In genomic region chr1:147077081-147077480, GRCh38 we compare ENCODE assay signal across 32 cellular contexts.
"Had no signal": no experiment of that assay in that cellular context is flagged by ENCODE, and none has a peak within 500 bp of the region (broad histone marks: within the 10 kb centered on the region; RNA-seq: fewer than 3 reads in every experiment).

No MANE protein-coding gene starts in this region.

- H3K4me3 Mint-ChIP-seq: activated CD8-positive, alpha-beta T cell treated with anti-CD3 and anti-CD28 coated beads for 36 hours; activated naive CD8-positive, alpha-beta T cell; activated T-cell treated with anti-CD3 and anti-CD28 coated beads, Interleukin-2, amount 50 U/mL, for 4 hours; central memory CD8-positive, alpha-beta T cell; dendritic cell treated with granulocyte-macrophage colony-stimulating factor and Interleukin-4, amounts not matched to agents 40 ng/mL and 50 ng/mL, for 4 days; endodermal cell; T-helper 17 cell; T-helper 2 cell treated with Interferon-gamma antibody and Interleukin-4, amounts not matched to agents 5 μg/mL and 100 μg/mL, for 36 hours had no signal

- H3K36me3 ChIP-seq: brain microvascular endothelial cell, WERI-Rb-1 had no signal

- FAIRE-seq: astrocyte, frontal cortex had no signal

- H3K4me3 ChIP-seq: coronary artery, dorsolateral prefrontal cortex had no signal

- DNase-seq: activated B cell treated with CpG ODN at 0.5 μM for 24 hours; activated CD4-positive, alpha-beta T cell treated with anti-CD3 and anti-CD28 coated beads for 48 hours; activated CD4-positive, alpha-beta T cell treated with anti-CD3 and anti-CD28 coated beads, Interleukin-2, amount 50 U/mL, for 1 hour; activated CD4-positive, alpha-beta T cell treated with anti-CD3 and anti-CD28 coated beads, Interleukin-2, amount 50 U/mL, for 48 hours; activated CD8-positive, alpha-beta memory T cell treated with anti-CD3 and anti-CD28 coated beads for 24 hours; activated CD8-positive, alpha-beta T cell treated with anti-CD3 and anti-CD28 coated beads for 36 hours; activated effector memory CD4-positive, alpha-beta T cell treated with Interleukin-2 at 50 U/mL for 16 hours; activated gamma-delta T cell treated with Interleukin-2 at 50 U/mL for 16 hours; activated naive CD4-positive, alpha-beta T cell treated with anti-CD3 and anti-CD28 coated beads, Interleukin-2, amount 50 U/mL, for 16 hours; activated naive CD4-positive, alpha-beta T cell treated with Interleukin-2 at 50 U/mL for 16 hours; activated T-cell treated with anti-CD3 and anti-CD28 coated beads, Interleukin-2, amount 50 U/mL, for 4 hours; amniotic stem cell; anterior cingulate cortex; brain microvascular endothelial cell; dorsolateral prefrontal cortex; effector memory CD4-positive, alpha-beta T cell; endodermal cell; foreskin fibroblast; T-helper 1 cell; T-helper 17 cell; T1000; WERI-Rb-1 had no signal

- H3K9me3 Mint-ChIP-seq: activated B cell treated with CpG ODN at 0.5 μM for 24 hours; activated CD8-positive, alpha-beta T cell treated with anti-CD3 and anti-CD28 coated beads for 36 hours; activated T-cell treated with anti-CD3 and anti-CD28 coated beads, Interleukin-2, amount 50 U/mL, for 4 hours; central memory CD8-positive, alpha-beta T cell; dendritic cell treated with granulocyte-macrophage colony-stimulating factor and Interleukin-4, amounts not matched to agents 40 ng/mL and 50 ng/mL, for 4 days; T-helper 2 cell treated with Interferon-gamma antibody and Interleukin-4, amounts not matched to agents 5 μg/mL and 100 μg/mL, for 36 hours had no signal

- H3K27ac Mint-ChIP-seq: activated B cell treated with CpG ODN at 0.5 μM for 24 hours; activated CD8-positive, alpha-beta T cell treated with anti-CD3 and anti-CD28 coated beads for 36 hours; activated naive CD8-positive, alpha-beta T cell; activated T-helper 17 cell treated with anti-CD3 and anti-CD28 coated beads, Interleukin-2, amount 50 U/mL, for 72 hours; dendritic cell treated with granulocyte-macrophage colony-stimulating factor and Interleukin-4, amounts not matched to agents 40 ng/mL and 50 ng/mL, for 4 days; endodermal cell; T-helper 17 cell; T-helper 2 cell treated with Interferon-gamma antibody and Interleukin-4, amounts not matched to agents 5 μg/mL and 100 μg/mL, for 36 hours had no signal

- H3K27ac ChIP-seq: brain microvascular endothelial cell, coronary artery, dorsolateral prefrontal cortex, WERI-Rb-1 had no signal

- ATAC-seq: activated CD4-positive, CD25-positive, alpha-beta regulatory T cell treated with anti-CD3 and anti-CD28 coated beads, Interleukin-2, amount 50 U/mL, for 24 hours; activated CD8-positive, alpha-beta T cell treated with anti-CD3 and anti-CD28 coated beads for 36 hours; activated T-cell treated with anti-CD3 and anti-CD28 coated beads, Interleukin-2, amount 50 U/mL, for 4 hours; activated T-helper 17 cell treated with anti-CD3 and anti-CD28 coated beads, Interleukin-2, amount 50 U/mL, for 72 hours; esophagus mucosa; T-helper 17 cell had no signal
